In the genomic region with DNA sequence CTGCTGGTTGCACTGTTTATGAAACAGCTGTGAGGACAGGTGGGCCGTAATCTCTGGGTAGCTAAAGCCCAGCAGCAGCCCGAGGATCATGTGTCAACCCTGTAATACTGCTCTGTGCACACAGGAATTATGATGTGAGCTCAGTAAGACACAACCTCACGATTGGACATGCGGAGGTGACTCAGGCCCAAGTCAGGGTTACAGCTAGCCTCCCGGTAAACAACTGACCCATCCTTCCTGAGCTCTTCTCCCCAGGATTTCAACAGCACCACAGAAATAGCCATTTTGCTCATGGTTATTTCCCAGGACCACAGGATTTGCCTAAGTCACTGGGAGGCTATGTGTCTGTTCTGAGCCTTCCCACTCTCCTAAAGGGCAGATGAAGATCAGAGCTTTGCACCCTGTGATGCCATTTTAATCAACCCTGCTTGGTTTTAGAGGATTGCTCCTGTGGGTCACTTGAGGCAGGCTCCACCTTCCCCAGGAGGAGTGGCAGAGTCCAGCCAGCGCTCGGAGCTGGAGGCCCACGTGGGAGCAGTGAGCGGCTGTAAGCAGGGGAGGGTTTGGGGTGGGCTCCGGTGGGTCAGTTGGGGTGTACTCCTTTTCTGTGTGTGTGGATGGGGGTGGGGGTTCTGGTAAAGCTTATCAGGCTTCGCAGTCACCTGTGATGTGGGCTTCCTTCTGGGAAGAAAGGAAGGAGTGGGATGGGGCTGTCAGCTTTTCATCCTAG, we compare ENCODE assay signal across 8 cellular contexts. TPM values are rescaled to one million over a fixed set of nuclear protein-coding genes. Genes with fewer than 3 reads are reported as not detected.
DNase-seq lines count a peak whose midpoint lies in the region; FAIRE-seq and TF ChIP-seq lines count a peak whose summit lies in the region.

Gene AMPD3, plus strand, starts transcription at position 363 of the 730 bp plus-strand sequence. CDS start 6,256 bp downstream, outside the sequence.

- WGBS in thyroid gland, 2 donors, result 79 to 83% methylated on average over 11 of the region's 11 CpGs

- peaks cover 0 to 12% of the 10 kb centered on the region in 2 donors for H3K4me1 ChIP-seq in thyroid gland

- TF ChIP-seq CTCF in thyroid gland (IDR thresholded peaks at IDR 0.05), result no peak

- DNase-seq in activated CD8-positive, alpha-beta memory T cell treated with anti-CD3 and anti-CD28 coated beads for 24 hours, result peak; percentile 59
- no peak for DNase-seq in activated CD8-positive, alpha-beta memory T cell treated with anti-CD3 and anti-CD28 coated beads, Interleukin-2, amount 50 U/mL, for 4 hours
- DNase-seq in HT-29 (ENCODE audit: low spot score) (peak; percentile 47), RCC 7860 (ENCODE audit: low spot score) (peak; percentile 84), mucosa of gallbladder (ENCODE audit: low spot score) (no peak), GM19240 (ENCODE audit: insufficient read length, low spot score) (no peak), thyroid gland (no peak)

- no peak for TF ChIP-seq POLR2A in thyroid gland (IDR thresholded peaks at IDR 0.05)

- H3K27me3 ChIP-seq in thyroid gland, result no peaks in the 10 kb centered on the region

- FAIRE-seq in RCC 7860 (lab: Jason Lieb, UNC), result peak; percentile 25

- no peak within 1 kb of the TSS for H3K4me3 ChIP-seq in thyroid gland (replicated peaks in 1 of 3)

- H3K36me3 ChIP-seq in thyroid gland, result no peaks in the 10 kb centered on the region

- H3K9me3 ChIP-seq in thyroid gland, result no peaks in the 10 kb centered on the region

- intact Hi-C loops in thyroid gland (cut with DNase I), result no loop called here

- H3K27ac ChIP-seq in cingulate gyrus (ENCODE audit: low read depth, low read length) (peak within 1 kb of the TSS; percentile 34), thyroid gland (no peak within 1 kb of the TSS)

RNA-seq across cellular contexts. Expression of gene AMPD3, which starts in this region (rescaled TPM):
- total RNA-seq in HT-29 (2014; rRNA removed; shearing (Covaris generic)), result 6.3 and 10.4 TPM in 2 replicates
- 17.6 TPM for total RNA-seq in mucosa of gallbladder
- 10 to 100 TPM in 2 of 4 donors, 1 to 10 TPM in 2; 3.8 to 13.0 (median 7.6) TPM for total RNA-seq in thyroid gland

Comparison
In these comparisons a context has a peak if more than half of its experiments do, and no peak if none do; other contexts are left out.
1. DNase-seq: peak in activated CD8-positive, alpha-beta memory T cell treated with anti-CD3 and anti-CD28 coated beads for 24 hours (single experiment), HT-29 (single experiment) and RCC 7860 (single experiment); none in activated CD8-positive, alpha-beta memory T cell treated with anti-CD3 and anti-CD28 coated beads, Interleukin-2, amount 50 U/mL, for 4 hours (single experiment), mucosa of gallbladder (single experiment), GM19240 (single experiment) and thyroid gland (0 of 2).